Comparison of ENCODE assay signal across 2 cellular contexts in genomic region chr13:35765387-35765786, GRCh38.
TF ChIP-seq lines count a peak whose summit lies in the region.

No MANE protein-coding gene starts in this region.

TF ChIP-seq in IMR-90, 13 proteins besides CTCF, POLR2A, EP300 and RAD21:
- no peak for TF ChIP-seq BHLHE40 (IDR thresholded peaks at IDR 0.05; ENCODE audit: low read depth, low read length)
- no peak for TF ChIP-seq RFX5 (IDR thresholded peaks at IDR 0.05; ENCODE audit: low read depth, low read length)
- no peak for TF ChIP-seq MXI1 (IDR thresholded peaks at IDR 0.05; ENCODE audit: borderline replicate concordance, low read depth, low read length)

TF ChIP-seq in WTC11, 78 proteins besides CTCF, POLR2A, EP300 and RAD21:
- TF ChIP-seq ZNF416 (CRISPR knock-in tag; IDR thresholded peaks at IDR 0.05) (no peak), SMAD3 (CRISPR knock-in tag; IDR thresholded peaks at IDR 0.05; ENCODE audit: borderline replicate concordance) (no peak), ELF4 (CRISPR knock-in tag; IDR thresholded peaks at IDR 0.05; ENCODE audit: low read depth) (no peak), IRF1 (CRISPR knock-in tag; IDR thresholded peaks at IDR 0.05) (no peak), ZNF317 (CRISPR knock-in tag; IDR thresholded peaks at IDR 0.05; ENCODE audit: borderline replicate concordance, low read depth) (no peak), GRHL2 (CRISPR knock-in tag; IDR thresholded peaks at IDR 0.05; ENCODE audit: insufficient replicate concordance, severe bottlenecking) (no peak), TEAD4 (CRISPR knock-in tag; IDR thresholded peaks at IDR 0.05) (no peak), GABPB1 (CRISPR knock-in tag; IDR thresholded peaks at IDR 0.05) (no peak)
